17 cellular contexts compared by ENCODE assay signal in the genomic region with DNA sequence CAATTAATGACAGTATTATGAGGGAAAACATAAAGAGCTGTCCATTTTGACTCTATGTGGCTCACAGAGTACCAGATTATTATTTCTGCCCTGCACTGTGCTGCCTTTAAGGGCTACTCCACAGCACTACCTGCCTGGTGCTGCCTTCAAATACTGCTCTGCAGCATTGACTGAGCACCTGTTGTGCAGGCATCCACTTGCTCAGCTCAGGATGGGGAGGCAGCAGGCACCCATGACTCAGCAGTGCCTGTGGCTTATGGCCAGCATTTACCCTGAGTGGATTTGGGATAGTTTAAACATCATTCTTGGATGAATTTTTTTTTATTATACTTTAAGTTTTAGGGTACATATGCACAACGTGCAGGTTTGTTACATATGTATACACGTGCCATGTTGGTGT. TPM values are rescaled to one million over a fixed set of nuclear protein-coding genes. Genes with fewer than 3 reads are reported as not detected.
"Had no signal": no experiment of that assay in that cellular context is flagged by ENCODE, and none has a peak within 500 bp of the region (broad histone marks: within the 10 kb centered on the region; RNA-seq: fewer than 3 reads in every experiment).

No MANE protein-coding gene starts in this region.

- H3K9me3 Mint-ChIP-seq: activated naive CD8-positive, alpha-beta T cell treated with anti-CD3 and anti-CD28 coated beads, Interleukin-2, amount 10 ng/mL, durations not matched to agents 7 days and 5 days; natural killer cell treated with Interleukin-12 subunit alpha and Interleukin-12 subunit beta and Interleukin-15 and Interleukin-18, amount 100 ng/mL, for 72 hours had no signal

- H3K36me3 ChIP-seq: gastroesophageal sphincter, tibial nerve had no signal

- H3K27ac ChIP-seq: gastroesophageal sphincter, tibial nerve had no signal

- DNase-seq: activated CD4-positive, alpha-beta T cell treated with anti-CD3 and anti-CD28 coated beads, Interleukin-2, amount 50 U/mL, for 1 hour; activated CD8-positive, alpha-beta memory T cell treated with anti-CD3 and anti-CD28 coated beads for 24 hours; activated naive CD4-positive, alpha-beta T cell; activated naive CD8-positive, alpha-beta T cell treated with anti-CD3 and anti-CD28 coated beads, Interleukin-2, amount 10 ng/mL, durations not matched to agents 7 days and 5 days; effector CD8-positive, alpha-beta T cell; right cardiac atrium; small intestine; stimulated activated CD4-positive, alpha-beta T cell treated with anti-CD3 and anti-CD28 coated beads, Interleukin-4, amount 100 ng/mL, for 24 hours; stimulated activated naive CD4-positive, alpha-beta T cell; substantia nigra had no signal

- ATAC-seq: gastroesophageal sphincter; left lobe of liver; natural killer cell treated with Interleukin-12 subunit alpha and Interleukin-12 subunit beta and Interleukin-15 and Interleukin-18, amount 100 ng/mL, for 72 hours; right cardiac atrium had no signal

- H3K4me1 Mint-ChIP-seq: activated naive CD8-positive, alpha-beta T cell treated with anti-CD3 and anti-CD28 coated beads, Interleukin-2, amount 10 ng/mL, durations not matched to agents 7 days and 5 days; brain had no signal

- H3K36me3 Mint-ChIP-seq: activated naive CD8-positive, alpha-beta T cell treated with anti-CD3 and anti-CD28 coated beads, Interleukin-2, amount 10 ng/mL, durations not matched to agents 7 days and 5 days; brain; natural killer cell treated with Interleukin-12 subunit alpha and Interleukin-12 subunit beta and Interleukin-15 and Interleukin-18, amount 100 ng/mL, for 72 hours had no signal

- H3K4me3 Mint-ChIP-seq: activated naive CD8-positive, alpha-beta T cell treated with anti-CD3 and anti-CD28 coated beads, Interleukin-2, amount 10 ng/mL, durations not matched to agents 7 days and 5 days; brain; natural killer cell treated with Interleukin-12 subunit alpha and Interleukin-12 subunit beta and Interleukin-15 and Interleukin-18, amount 100 ng/mL, for 72 hours had no signal

- H3K27ac Mint-ChIP-seq: activated naive CD8-positive, alpha-beta T cell treated with anti-CD3 and anti-CD28 coated beads, Interleukin-2, amount 10 ng/mL, durations not matched to agents 7 days and 5 days; brain; natural killer cell treated with Interleukin-12 subunit alpha and Interleukin-12 subunit beta and Interleukin-15 and Interleukin-18, amount 100 ng/mL, for 72 hours; progenitor cell of endocrine pancreas had no signal

- H3K4me1 ChIP-seq: gastroesophageal sphincter, tibial nerve had no signal

- H3K4me3 ChIP-seq: gastroesophageal sphincter, tibial nerve had no signal

- H3K27me3 ChIP-seq: tibial nerve had no signal

- H3K27me3 Mint-ChIP-seq: brain, progenitor cell of endocrine pancreas had no signal

- H3K9me3 ChIP-seq: gastroesophageal sphincter, tibial nerve had no signal

RNA-seq across cellular contexts. Expression of gene KPRP, which starts 1.0 kb away (rescaled TPM):
- total RNA-seq: activated naive CD8-positive, alpha-beta T cell treated with anti-CD3 and anti-CD28 coated beads, Interleukin-2, amount 10 ng/mL, durations not matched to agents 7 days and 5 days; left lobe of liver; mucosa of gallbladder; natural killer cell treated with Interleukin-12 subunit alpha and Interleukin-12 subunit beta and Interleukin-15 and Interleukin-18, amount 100 ng/mL, for 72 hours; progenitor cell of endocrine pancreas; right cardiac atrium; tibial nerve had no signal
- polyA plus RNA-seq: right cardiac atrium, small intestine had no signal

RNA-seq across cellular contexts. Expression of gene LCE1F, which starts 18.1 kb away (rescaled TPM):
- total RNA-seq: activated naive CD8-positive, alpha-beta T cell treated with anti-CD3 and anti-CD28 coated beads, Interleukin-2, amount 10 ng/mL, durations not matched to agents 7 days and 5 days; gastroesophageal sphincter; left lobe of liver; mucosa of gallbladder; natural killer cell treated with Interleukin-12 subunit alpha and Interleukin-12 subunit beta and Interleukin-15 and Interleukin-18, amount 100 ng/mL, for 72 hours; progenitor cell of endocrine pancreas; right cardiac atrium; tibial nerve had no signal
- polyA plus RNA-seq: right cardiac atrium, small intestine had no signal

RNA-seq across cellular contexts. Expression of gene LCE1E, which starts 29.2 kb away (rescaled TPM):
- total RNA-seq: activated naive CD8-positive, alpha-beta T cell treated with anti-CD3 and anti-CD28 coated beads, Interleukin-2, amount 10 ng/mL, durations not matched to agents 7 days and 5 days; left lobe of liver; mucosa of gallbladder; natural killer cell treated with Interleukin-12 subunit alpha and Interleukin-12 subunit beta and Interleukin-15 and Interleukin-18, amount 100 ng/mL, for 72 hours; progenitor cell of endocrine pancreas; right cardiac atrium; tibial nerve had no signal
- polyA plus RNA-seq: right cardiac atrium, small intestine had no signal

RNA-seq across cellular contexts. Expression of gene LCE1D, which starts 39.6 kb away (rescaled TPM):
- total RNA-seq: activated naive CD8-positive, alpha-beta T cell treated with anti-CD3 and anti-CD28 coated beads, Interleukin-2, amount 10 ng/mL, durations not matched to agents 7 days and 5 days; gastroesophageal sphincter; left lobe of liver; mucosa of gallbladder; natural killer cell treated with Interleukin-12 subunit alpha and Interleukin-12 subunit beta and Interleukin-15 and Interleukin-18, amount 100 ng/mL, for 72 hours; progenitor cell of endocrine pancreas; right cardiac atrium; tibial nerve had no signal
- polyA plus RNA-seq: right cardiac atrium, small intestine had no signal

RNA-seq across cellular contexts. Expression of gene LCE4A, which starts 48.9 kb away (rescaled TPM):
- total RNA-seq: activated naive CD8-positive, alpha-beta T cell treated with anti-CD3 and anti-CD28 coated beads, Interleukin-2, amount 10 ng/mL, durations not matched to agents 7 days and 5 days; gastroesophageal sphincter; left lobe of liver; mucosa of gallbladder; natural killer cell treated with Interleukin-12 subunit alpha and Interleukin-12 subunit beta and Interleukin-15 and Interleukin-18, amount 100 ng/mL, for 72 hours; progenitor cell of endocrine pancreas; right cardiac atrium; tibial nerve had no signal
- polyA plus RNA-seq: right cardiac atrium, small intestine had no signal
